8 cellular contexts compared by ENCODE assay signal in the genomic region with DNA sequence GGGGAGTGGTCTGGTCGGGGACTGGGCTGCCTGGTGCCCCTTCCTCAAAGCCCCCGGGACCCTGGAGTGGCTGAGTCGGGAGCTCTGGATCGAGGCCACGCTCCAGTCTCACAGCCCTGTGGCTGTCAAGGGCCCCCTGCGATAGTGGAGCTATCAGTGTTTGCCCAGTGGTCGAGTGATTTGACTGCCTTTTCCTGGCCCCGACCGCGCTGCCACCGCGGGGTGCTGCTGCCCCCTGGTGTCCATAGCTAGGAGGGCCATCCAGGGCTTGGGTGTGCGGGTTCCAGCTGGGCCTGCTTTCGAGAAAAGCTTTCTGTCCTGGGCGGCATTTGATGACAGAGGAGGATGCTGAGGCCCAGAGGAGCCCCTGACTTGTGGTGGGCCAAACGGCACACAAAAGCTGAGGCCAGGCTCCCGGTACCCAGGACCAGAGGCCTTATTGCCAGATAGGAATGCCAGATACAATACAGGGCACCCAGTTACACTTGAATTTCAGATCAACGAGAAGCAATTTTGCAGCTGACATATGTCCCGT. TPM values are rescaled to one million over a fixed set of nuclear protein-coding genes. Genes with fewer than 3 reads are reported as not detected.
A peak's percentile ranks its signal among the peaks of the same experiment; 100 is the strongest.
DNase-seq lines count a peak whose midpoint lies in the region; ATAC-seq and TF ChIP-seq lines count a peak whose summit lies in the region.

No MANE protein-coding gene starts in this region.

- ATAC-seq in GM21515 (IDR thresholded peaks at IDR 0.05; ENCODE audit: unreplicated experiment) (peak; percentile 62), RWPE2 (ENCODE audit: low read depth) (peak; percentile 81)

- H2AFZ ChIP-seq in parathyroid adenoma, result peak overlapping the region; percentile 53

- no peaks in the 10 kb centered on the region for H3K4me1 ChIP-seq in RWPE2 (ENCODE audit: insufficient read depth, poor library complexity, severe bottlenecking)
- H3K4me1 ChIP-seq in parathyroid adenoma, result peaks cover 19% of the 10 kb centered on the region

- H3K36me3 ChIP-seq in RWPE2 (ENCODE audit: low read depth) (peaks cover 5% of the 10 kb centered on the region), parathyroid adenoma (ENCODE audit: control insufficient read depth, insufficient read depth, low read length) (no peaks in the 10 kb centered on the region)

- peak; percentile 68 for DNase-seq in Caki2 (ENCODE audit: low read depth)
- DNase-seq in LHCN-M2 (ENCODE audit: low read depth), result peak; percentile 62
- DNase-seq in RWPE2 (ENCODE audit: low spot score), result no peak
- peak; percentile 65 for DNase-seq in activated T-helper 2 cell treated with anti-CD3 and anti-CD28 coated beads, Interferon-gamma antibody, Interleukin-2, Interleukin-4, amounts not matched to agents 10 μg/mL and 5 μg/mL and 100 μg/mL, durations not matched to agents 14 hours and 24 hours and 36 hours (ENCODE audit: low spot score)
- peak; percentile 56 for DNase-seq in foreskin melanocyte
- DNase-seq in ureter (ENCODE audit: low spot score), result peak; percentile 77

- no peaks in the 10 kb centered on the region for H3K9me3 Mint-ChIP-seq in activated T-helper 2 cell treated with anti-CD3 and anti-CD28 coated beads, Interferon-gamma antibody, Interleukin-2, Interleukin-4, amounts not matched to agents 10 μg/mL and 5 μg/mL and 100 μg/mL, durations not matched to agents 14 hours and 24 hours and 36 hours

- H3K4me3 ChIP-seq in RWPE2 (ENCODE audit: severe bottlenecking) (no peak overlapping the region), parathyroid adenoma (ENCODE audit: low read depth, low read length) (no peak overlapping the region)

- H3K4me3 Mint-ChIP-seq in activated T-helper 2 cell treated with anti-CD3 and anti-CD28 coated beads, Interferon-gamma antibody, Interleukin-2, Interleukin-4, amounts not matched to agents 10 μg/mL and 5 μg/mL and 100 μg/mL, durations not matched to agents 14 hours and 24 hours and 36 hours (ENCODE audit: low read depth), result no peak overlapping the region

- H3K4me2 ChIP-seq in parathyroid adenoma (ENCODE audit: low read length), result no peak overlapping the region

- in situ Hi-C loops in Caki2 (cut with HindIII; ENCODE audit: low pct_unique_long_range_greater_than_20kb, low sequenced_read_pairs), result no loop called here

- no peaks in the 10 kb centered on the region for H3K27me3 Mint-ChIP-seq in activated T-helper 2 cell treated with anti-CD3 and anti-CD28 coated beads, Interferon-gamma antibody, Interleukin-2, Interleukin-4, amounts not matched to agents 10 μg/mL and 5 μg/mL and 100 μg/mL, durations not matched to agents 14 hours and 24 hours and 36 hours (ENCODE audit: low read depth)

- H3K27ac ChIP-seq in RWPE2 (ENCODE audit: poor library complexity, severe bottlenecking) (no peak overlapping the region), parathyroid adenoma (no peak overlapping the region)

- no peaks in the 10 kb centered on the region for H3K9me3 ChIP-seq in RWPE2 (ENCODE audit: severe bottlenecking)
- no peaks in the 10 kb centered on the region for H3K9me3 ChIP-seq in parathyroid adenoma (ENCODE audit: control insufficient read depth, low read length)

- H3K36me3 Mint-ChIP-seq in activated T-helper 2 cell treated with anti-CD3 and anti-CD28 coated beads, Interferon-gamma antibody, Interleukin-2, Interleukin-4, amounts not matched to agents 10 μg/mL and 5 μg/mL and 100 μg/mL, durations not matched to agents 14 hours and 24 hours and 36 hours (ENCODE audit: low read depth), result peaks cover 10% of the 10 kb centered on the region

- no peaks in the 10 kb centered on the region for H3K27me3 ChIP-seq in RWPE2 (ENCODE audit: insufficient read depth, poor library complexity, severe bottlenecking)
- H3K27me3 ChIP-seq in parathyroid adenoma (ENCODE audit: control insufficient read depth, insufficient read depth, low read length), result no peaks in the 10 kb centered on the region

- TF ChIP-seq CTCF in RWPE2 (IDR thresholded peaks at IDR 0.05; ENCODE audit: poor library complexity, severe bottlenecking), result peak; percentile 93
- TF ChIP-seq CTCF in parathyroid adenoma (IDR thresholded peaks at IDR 0.05), result peak; percentile 97

- peaks cover 10% of the 10 kb centered on the region for H3K4me1 Mint-ChIP-seq in activated T-helper 2 cell treated with anti-CD3 and anti-CD28 coated beads, Interferon-gamma antibody, Interleukin-2, Interleukin-4, amounts not matched to agents 10 μg/mL and 5 μg/mL and 100 μg/mL, durations not matched to agents 14 hours and 24 hours and 36 hours (ENCODE audit: low read depth)

- intact Hi-C loops in activated T-helper 2 cell treated with anti-CD3 and anti-CD28 coated beads, Interferon-gamma antibody, Interleukin-2, Interleukin-4, amounts not matched to agents 10 μg/mL and 5 μg/mL and 100 μg/mL, durations not matched to agents 14 hours and 24 hours and 36 hours (cut with micrococcal nuclease), result loop anchor here (1.0 to 5.0 kb wide), 4 partner anchors 165 to 363 kb away; no protein-coding TSS in a partner anchor

- no peaks in the 10 kb centered on the region for H3K79me2 ChIP-seq in parathyroid adenoma

- H3K9ac ChIP-seq in parathyroid adenoma, result no peak overlapping the region

- no peak overlapping the region for H3K27ac Mint-ChIP-seq in activated T-helper 2 cell treated with anti-CD3 and anti-CD28 coated beads, Interferon-gamma antibody, Interleukin-2, Interleukin-4, amounts not matched to agents 10 μg/mL and 5 μg/mL and 100 μg/mL, durations not matched to agents 14 hours and 24 hours and 36 hours

RNA-seq across cellular contexts. Expression of a gene that starts 13.2 kb away (rescaled TPM):
- total RNA-seq in Caki2 (2014; rRNA removed; shearing (Covaris generic); ENCODE audit: low replicate concordance), result 212 and 233 TPM in 2 replicates
- total RNA-seq in LHCN-M2 (2014; rRNA removed) (175 and 213 TPM in 2 replicates), ureter (85.3 TPM)
- 68.2 TPM for polyA plus RNA-seq in LHCN-M2 (2012)
- total RNA-seq in activated T-helper 2 cell treated with anti-CD3 and anti-CD28 coated beads, Interferon-gamma antibody, Interleukin-2, Interleukin-4, amounts not matched to agents 10 μg/mL and 5 μg/mL and 100 μg/mL, durations not matched to agents 14 hours and 24 hours and 36 hours, result 161 and 164 TPM in 2 replicates
